18 cellular contexts compared by ENCODE assay signal in genomic region chr9:95104966-95105365, GRCh38.
DNase-seq lines count a peak whose midpoint lies in the region; ATAC-seq, FAIRE-seq and TF ChIP-seq lines count a peak whose summit lies in the region.
"Had no signal": no experiment of that assay in that cellular context is flagged by ENCODE, and none has a peak within 500 bp of the region (broad histone marks: within the 10 kb centered on the region; RNA-seq: fewer than 3 reads in every experiment).

No MANE protein-coding gene starts in this region.

- no peak for TF ChIP-seq CTCF in WTC11 (IDR thresholded peaks at IDR 0.05)
- no peak for TF ChIP-seq CTCF in gastroesophageal sphincter (IDR thresholded peaks at IDR 0.05)
- no peak for TF ChIP-seq CTCF in gastrocnemius medialis (IDR thresholded peaks at IDR 0.05 in 4 of 5, conservative IDR thresholded peaks at IDR 0.05 in 1 of 5)

- no peak for ATAC-seq in WTC11
- ATAC-seq in gastroesophageal sphincter = no peak
- ATAC-seq in gastrocnemius medialis = peak; percentile 78 to 80
- no peak for ATAC-seq in GM19463 (IDR thresholded peaks at IDR 0.05; ENCODE audit: unreplicated experiment)
- ATAC-seq: activated naive CD8-positive, alpha-beta T cell treated with anti-CD3 and anti-CD28 coated beads, Interleukin-2, amount 50 U/mL, for 24 hours had no signal

- POLR2A ChIA-PET in WTC11 (lab: Charles Lee) = no interaction called here

- no peaks in the 10 kb centered on the region for H3K9me3 ChIP-seq in gastroesophageal sphincter
- H3K9me3 ChIP-seq in gastrocnemius medialis = no peaks in the 10 kb centered on the region
- H3K9me3 ChIP-seq: SJSA1 had no signal

- H3K36me3 Mint-ChIP-seq in WTC11 = 0 out of 2 replicates have a peak, but pooled peaks cover 4% of the 10 kb centered on the region

- H3K4me3 ChIP-seq in H7 (ENCODE audit: insufficient read depth, low read depth, low read length) (no peak overlapping the region), gastroesophageal sphincter (no peak overlapping the region), gastrocnemius medialis (no peak overlapping the region)
- H3K4me3 ChIP-seq: SJSA1 had no signal

- peak; percentile 14 for DNase-seq in H7
- no peak for DNase-seq in WTC11 (ENCODE audit: low spot score)
- DNase-seq in gastrocnemius medialis = peak; percentile 89
- DNase-seq in OCI-M1 (lab: John Stamatoyannopoulos, UW) = no peak
- DNase-seq in GM12891 (ENCODE audit: insufficient read length, low spot score) = no peak
- no peak for DNase-seq in NCI-H748 (lab: John Stamatoyannopoulos, UW; ENCODE audit: unreplicated experiment)
- DNase-seq: activated CD4-positive, alpha-beta T cell treated with anti-CD3 and anti-CD28 coated beads, Interleukin-2, amount 10 ng/mL, durations not matched to agents 7 days and 5 days; activated CD8-positive, alpha-beta memory T cell treated with anti-CD3 and anti-CD28 coated beads, Interleukin-2, amount 50 U/mL, for 4 hours; activated effector memory CD4-positive, alpha-beta T cell treated with Interleukin-2 at 50 U/mL for 16 hours; activated naive CD8-positive, alpha-beta T cell treated with anti-CD3 and anti-CD28 coated beads, Interleukin-2, amount 50 U/mL, for 24 hours; NCI-H2171 treated with DMSO at 0.1 percent for 48 hours; NCI-H748 treated with DMSO at 0.1 percent for 48 hours had no signal

- peak overlapping the region in 3 of 4 donors; percentile 66 to 89 (median 87) for H3K27ac ChIP-seq in gastroesophageal sphincter
- H3K27ac ChIP-seq in gastrocnemius medialis = peak overlapping the region; percentile 74 to 96 (median 89)
- H3K27ac ChIP-seq: C4-2B, SJSA1 had no signal

- FAIRE-seq in GM12891 (lab: Jason Lieb, UNC) = no peak

- H3K36me3 ChIP-seq in H7 (replicated peaks; ENCODE audit: control insufficient read depth, insufficient read depth, low read length) (no peaks in the 10 kb centered on the region; the same call in 1 of the 2 replicates), gastroesophageal sphincter (peaks cover 0 to 26% of the 10 kb centered on the region in 2 donors), gastrocnemius medialis (no peaks in the 10 kb centered on the region)

- peaks cover 13% of the 10 kb centered on the region for H3K4me1 Mint-ChIP-seq in WTC11
- H3K4me1 Mint-ChIP-seq: activated CD4-positive, alpha-beta T cell treated with anti-CD3 and anti-CD28 coated beads, Interleukin-2, amount 10 ng/mL, durations not matched to agents 7 days and 5 days; activated naive CD8-positive, alpha-beta T cell treated with anti-CD3 and anti-CD28 coated beads, Interleukin-2, amount 50 U/mL, for 24 hours; IgD-negative memory B cell had no signal

- 58 to 69% methylated on average over 2 to 4 of the region's 13 CpGs for WGBS in gastroesophageal sphincter (ENCODE audit: low coverage in 1 of 2), 2 donors

- CTCF ChIA-PET in WTC11 (lab: Charles Lee) = interaction anchor here (4.0 kb wide), 1 partner anchor 27 kb away, joined by 25 read pairs; no protein-coding TSS in a partner anchor

- in situ Hi-C loops in gastrocnemius medialis (cut with MboI; ENCODE audit: low sequenced_read_pairs in 4 of 4) = no loop called here

- H3K4me3 Mint-ChIP-seq in WTC11 = no peak overlapping the region
- H3K4me3 Mint-ChIP-seq: activated CD4-positive, alpha-beta T cell treated with anti-CD3 and anti-CD28 coated beads, Interleukin-2, amount 10 ng/mL, durations not matched to agents 7 days and 5 days; activated naive CD8-positive, alpha-beta T cell treated with anti-CD3 and anti-CD28 coated beads, Interleukin-2, amount 50 U/mL, for 24 hours; T-helper 1 cell treated with Interleukin-12 subunit alpha and Interleukin-12 subunit beta and Interleukin-4 antibody, amounts not matched to agents 30 μg/mL and 1 μg/mL, for 36 hours had no signal

- TF ChIP-seq EP300 in gastroesophageal sphincter (IDR thresholded peaks at IDR 0.05) = no peak

- H3K9me3 Mint-ChIP-seq in WTC11 = no peaks in the 10 kb centered on the region
- H3K9me3 Mint-ChIP-seq: activated CD4-positive, alpha-beta T cell treated with anti-CD3 and anti-CD28 coated beads, Interleukin-2, amount 10 ng/mL, durations not matched to agents 7 days and 5 days; activated naive CD8-positive, alpha-beta T cell treated with anti-CD3 and anti-CD28 coated beads, Interleukin-2, amount 50 U/mL, for 24 hours; IgD-negative memory B cell; T-helper 1 cell treated with Interleukin-12 subunit alpha and Interleukin-12 subunit beta and Interleukin-4 antibody, amounts not matched to agents 30 μg/mL and 1 μg/mL, for 36 hours had no signal

- H3K27me3 Mint-ChIP-seq in WTC11 (ENCODE audit: low read depth) = no peaks in the 10 kb centered on the region
- H3K27me3 Mint-ChIP-seq: activated CD4-positive, alpha-beta T cell treated with anti-CD3 and anti-CD28 coated beads, Interleukin-2, amount 10 ng/mL, durations not matched to agents 7 days and 5 days; activated naive CD8-positive, alpha-beta T cell treated with anti-CD3 and anti-CD28 coated beads, Interleukin-2, amount 50 U/mL, for 24 hours; IgD-negative memory B cell had no signal

- TF ChIP-seq POLR2A in gastroesophageal sphincter (IDR thresholded peaks at IDR 0.05) (no peak), gastrocnemius medialis (IDR thresholded peaks at IDR 0.05) (no peak), GM12891 (IDR thresholded peaks at IDR 0.05; ENCODE audit: low read depth, low read length) (no peak)

- intact Hi-C loops in gastrocnemius medialis (cut with DNase I; ENCODE audit: low total_unique reads) = loop anchor here (2.0 kb wide), 1 partner anchor 22 kb away; no protein-coding TSS in a partner anchor

- H3K27ac Mint-ChIP-seq in WTC11 = 0 out of 2 replicates have a peak overlapping the region, but pooled peaks have one; percentile 7
- H3K27ac Mint-ChIP-seq: activated CD4-positive, alpha-beta T cell treated with anti-CD3 and anti-CD28 coated beads, Interleukin-2, amount 10 ng/mL, durations not matched to agents 7 days and 5 days; activated naive CD8-positive, alpha-beta T cell treated with anti-CD3 and anti-CD28 coated beads, Interleukin-2, amount 50 U/mL, for 24 hours; IgD-negative memory B cell; T-helper 1 cell treated with Interleukin-12 subunit alpha and Interleukin-12 subunit beta and Interleukin-4 antibody, amounts not matched to agents 30 μg/mL and 1 μg/mL, for 36 hours had no signal

- H3K27me3 ChIP-seq in H7 (ENCODE audit: control insufficient read depth, insufficient read depth, low read length) = no peaks in the 10 kb centered on the region
- no peaks in the 10 kb centered on the region for H3K27me3 ChIP-seq in gastroesophageal sphincter
- H3K27me3 ChIP-seq in gastrocnemius medialis = no peaks in the 10 kb centered on the region
- H3K27me3 ChIP-seq: SJSA1 had no signal

- H3K4me1 ChIP-seq in gastroesophageal sphincter (peaks cover 3 to 90% (median 35%) of the 10 kb centered on the region in 3 donors), gastrocnemius medialis (peaks cover 60 to 83% of the 10 kb centered on the region in 2 donors)

TF ChIP-seq in WTC11, 78 proteins besides CTCF, POLR2A, EP300 and RAD21 (continues in another document):
- TF ChIP-seq CDX4 (CRISPR knock-in tag; IDR thresholded peaks at IDR 0.05; ENCODE audit: borderline replicate concordance) (no peak), MXD4 (CRISPR knock-in tag; IDR thresholded peaks at IDR 0.05; ENCODE audit: borderline replicate concordance) (no peak), SMAD4 (CRISPR knock-in tag; IDR thresholded peaks at IDR 0.05) (no peak)

TF ChIP-seq in GM12891, 5 proteins besides CTCF, POLR2A, EP300 and RAD21:
- TF ChIP-seq PAX5 (IDR thresholded peaks at IDR 0.05; ENCODE audit: insufficient read depth, low read length, severe bottlenecking) (no peak), POLR2AphosphoS5 (IDR thresholded peaks at IDR 0.05; ENCODE audit: low read depth, low read length) (no peak), SPI1 (IDR thresholded peaks at IDR 0.05; ENCODE audit: low read depth, low read length) (no peak), POU2F2 (IDR thresholded peaks at IDR 0.05; ENCODE audit: low read depth, low read length) (no peak), TAF1 (IDR thresholded peaks at IDR 0.05; ENCODE audit: low read depth, low read length) (no peak)

Comparison
In these comparisons a context has a peak if more than half of its experiments do, and no peak if none do; other contexts are left out.
1. DNase-seq: peak in H7 (single experiment) and gastrocnemius medialis (2 of 2); none in WTC11 (single experiment), OCI-M1 (single experiment), GM12891 (single experiment) and NCI-H748 (single experiment).
2. ATAC-seq: peak in gastrocnemius medialis (2 of 2); none in WTC11 (single experiment), gastroesophageal sphincter (single experiment) and GM19463 (single experiment).